ENCODE assay signal across 10 cellular contexts in the genomic region with DNA sequence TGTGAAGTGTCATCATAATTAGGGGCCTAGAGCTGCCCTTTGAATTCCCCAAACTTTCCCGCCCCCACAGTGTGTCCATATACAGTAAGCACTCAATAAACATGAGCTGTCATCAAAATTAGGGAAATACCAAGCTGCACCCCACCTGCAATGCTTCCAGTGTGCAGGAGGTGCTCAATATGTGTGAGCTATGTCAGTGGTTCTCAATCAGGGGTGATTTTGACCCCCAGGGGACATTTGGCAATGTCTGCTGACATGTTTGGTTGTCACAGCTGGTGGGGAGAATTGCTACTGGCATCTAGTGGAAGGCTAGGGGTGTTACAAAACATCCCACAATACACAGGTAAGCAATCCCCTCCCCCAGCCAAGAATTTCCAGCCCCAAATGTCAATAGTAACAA. TPM values are rescaled to one million over a fixed set of nuclear protein-coding genes. Genes with fewer than 3 reads are reported as not detected.
A peak's percentile ranks its signal among the peaks of the same experiment; 100 is the strongest.
DNase-seq lines count a peak whose midpoint lies in the region; ATAC-seq and TF ChIP-seq lines count a peak whose summit lies in the region.
"Had no signal": no experiment of that assay in that cellular context is flagged by ENCODE, and none has a peak within 500 bp of the region (broad histone marks: within the 10 kb centered on the region; RNA-seq: fewer than 3 reads in every experiment).

No MANE protein-coding gene starts in this region.

- intact Hi-C loops in activated T-helper 2 cell treated with anti-CD3 and anti-CD28 coated beads, Interferon-gamma antibody, Interleukin-2, Interleukin-4, amounts not matched to agents 10 μg/mL and 5 μg/mL and 100 μg/mL, durations not matched to agents 14 hours and 24 hours and 36 hours (cut with micrococcal nuclease) = no loop called here

- H3K4me1 ChIP-seq in HEK293 (ENCODE audit: control insufficient read depth, insufficient read depth, low read length) = no peaks in the 10 kb centered on the region
- no peaks in the 10 kb centered on the region for H3K4me1 ChIP-seq in hepatocyte (ENCODE audit: insufficient read depth)

- no peak overlapping the region for H3K4me3 ChIP-seq in HEK293 (ENCODE audit: low read depth, low read length)
- H3K4me3 ChIP-seq in hepatocyte = no peak overlapping the region

- POLR2A ChIA-PET in activated CD4-positive, alpha-beta T cell treated with anti-CD3 and anti-CD28 coated beads, Interleukin-2, amount 10 ng/mL, durations not matched to agents 7 days and 5 days (lab: Charles Lee) = no interaction called here
- POLR2A ChIA-PET in HEK293 (lab: Yijun Ruan, JAX) = no interaction called here
- POLR2A ChIA-PET in naive thymus-derived CD8-positive, alpha-beta T cell (lab: Charles Lee) = interaction anchor here (0.5 to 1.3 kb wide), 3 partner anchors 20 to 73 kb away, joined by 3 to 4 read pairs (median 3); no protein-coding TSS in a partner anchor

- H3K36me3 ChIP-seq in HEK293 (ENCODE audit: control insufficient read depth in 2 of 2, insufficient read depth in 1 of 2, low read length in 2 of 2) (no peaks in the 10 kb centered on the region), hepatocyte (replicated peaks; ENCODE audit: insufficient read depth, low read depth) (no peaks in the 10 kb centered on the region)

- no peaks in the 10 kb centered on the region for H3K9me3 Mint-ChIP-seq in activated CD4-positive, alpha-beta T cell treated with anti-CD3 and anti-CD28 coated beads, Interleukin-2, amount 10 ng/mL, durations not matched to agents 7 days and 5 days
- no peaks in the 10 kb centered on the region for H3K9me3 Mint-ChIP-seq in activated T-helper 2 cell treated with anti-CD3 and anti-CD28 coated beads, Interferon-gamma antibody, Interleukin-2, Interleukin-4, amounts not matched to agents 10 μg/mL and 5 μg/mL and 100 μg/mL, durations not matched to agents 14 hours and 24 hours and 36 hours
- H3K9me3 Mint-ChIP-seq in naive thymus-derived CD8-positive, alpha-beta T cell = no peaks in the 10 kb centered on the region

- ATAC-seq in naive thymus-derived CD8-positive, alpha-beta T cell = peak; percentile 28 to 46

- no peak overlapping the region for H3K4me2 ChIP-seq in hepatocyte

- WGBS in hepatocyte (ENCODE audit: low lambda C conversion rate, missing lambda C conversion rate) = 63% methylated on average over 1 of the region's 1 CpG

- peak overlapping the region; percentile 78 for H3K4me3 Mint-ChIP-seq in activated CD4-positive, alpha-beta T cell treated with anti-CD3 and anti-CD28 coated beads, Interleukin-2, amount 10 ng/mL, durations not matched to agents 7 days and 5 days
- H3K4me3 Mint-ChIP-seq in activated T-helper 2 cell treated with anti-CD3 and anti-CD28 coated beads, Interferon-gamma antibody, Interleukin-2, Interleukin-4, amounts not matched to agents 10 μg/mL and 5 μg/mL and 100 μg/mL, durations not matched to agents 14 hours and 24 hours and 36 hours (ENCODE audit: low read depth) = peak overlapping the region; percentile 70
- H3K4me3 Mint-ChIP-seq in naive thymus-derived CD8-positive, alpha-beta T cell = peak overlapping the region; percentile 76 to 86 (median 82)

- CTCF ChIA-PET in activated CD4-positive, alpha-beta T cell treated with anti-CD3 and anti-CD28 coated beads, Interleukin-2, amount 10 ng/mL, durations not matched to agents 7 days and 5 days (lab: Charles Lee) = interaction anchor here (1.1 kb wide), 1 partner anchor 16 kb away, joined by 4 read pairs; no protein-coding TSS in a partner anchor
- CTCF ChIA-PET in HEK293 (lab: Yijun Ruan, JAX) = interaction anchor here (0.6 to 1.3 kb wide), 3 partner anchors 88 to 105 kb away, joined by 3 to 4 read pairs (median 3); no protein-coding TSS in a partner anchor

- peaks cover 10% of the 10 kb centered on the region for H3K36me3 Mint-ChIP-seq in activated CD4-positive, alpha-beta T cell treated with anti-CD3 and anti-CD28 coated beads, Interleukin-2, amount 10 ng/mL, durations not matched to agents 7 days and 5 days (ENCODE audit: low read depth)
- H3K36me3 Mint-ChIP-seq in activated T-helper 2 cell treated with anti-CD3 and anti-CD28 coated beads, Interferon-gamma antibody, Interleukin-2, Interleukin-4, amounts not matched to agents 10 μg/mL and 5 μg/mL and 100 μg/mL, durations not matched to agents 14 hours and 24 hours and 36 hours (ENCODE audit: low read depth) = peaks cover 8% of the 10 kb centered on the region
- peaks cover 0 to 2% (median 0%) of the 10 kb centered on the region in 3 donors for H3K36me3 Mint-ChIP-seq in naive thymus-derived CD8-positive, alpha-beta T cell

- peak overlapping the region; percentile 93 for H3K27ac Mint-ChIP-seq in activated CD4-positive, alpha-beta T cell treated with anti-CD3 and anti-CD28 coated beads, Interleukin-2, amount 10 ng/mL, durations not matched to agents 7 days and 5 days
- peak overlapping the region; percentile 55 for H3K27ac Mint-ChIP-seq in activated T-helper 2 cell treated with anti-CD3 and anti-CD28 coated beads, Interferon-gamma antibody, Interleukin-2, Interleukin-4, amounts not matched to agents 10 μg/mL and 5 μg/mL and 100 μg/mL, durations not matched to agents 14 hours and 24 hours and 36 hours
- peak overlapping the region in 9 of 10 donors; percentile 29 to 94 (median 80) for H3K27ac Mint-ChIP-seq in naive thymus-derived CD8-positive, alpha-beta T cell

- H3K27me3 Mint-ChIP-seq in activated CD4-positive, alpha-beta T cell treated with anti-CD3 and anti-CD28 coated beads, Interleukin-2, amount 10 ng/mL, durations not matched to agents 7 days and 5 days = no peaks in the 10 kb centered on the region
- H3K27me3 Mint-ChIP-seq in activated T-helper 2 cell treated with anti-CD3 and anti-CD28 coated beads, Interferon-gamma antibody, Interleukin-2, Interleukin-4, amounts not matched to agents 10 μg/mL and 5 μg/mL and 100 μg/mL, durations not matched to agents 14 hours and 24 hours and 36 hours (ENCODE audit: low read depth) = peaks cover 3% of the 10 kb centered on the region
- H3K27me3 Mint-ChIP-seq in naive thymus-derived CD8-positive, alpha-beta T cell = no peaks in the 10 kb centered on the region

- no peaks in the 10 kb centered on the region for H4K20me1 ChIP-seq in hepatocyte (ENCODE audit: insufficient read depth, poor library complexity, severe bottlenecking)

- no peak overlapping the region for H2AFZ ChIP-seq in hepatocyte

- H3K27ac ChIP-seq in HEK293 (ENCODE audit: extremely low read depth, low read depth, low read length) = no peak overlapping the region
- no peak overlapping the region for H3K27ac ChIP-seq in hepatocyte

- DNase-seq in activated CD4-positive, alpha-beta T cell treated with anti-CD3 and anti-CD28 coated beads, Interleukin-2, amount 10 ng/mL, durations not matched to agents 7 days and 5 days = peak; percentile 33
- no peak for DNase-seq in activated CD4-positive, alpha-beta T cell treated with anti-CD3 and anti-CD28 coated beads, Interleukin-2, amount 50 U/mL, for 48 hours
- no peak for DNase-seq in activated T-helper 2 cell treated with anti-CD3 and anti-CD28 coated beads, Interferon-gamma antibody, Interleukin-2, Interleukin-4, amounts not matched to agents 10 μg/mL and 5 μg/mL and 100 μg/mL, durations not matched to agents 14 hours and 24 hours and 36 hours (ENCODE audit: low spot score)
- peak in 1 of 10 donors; percentile 30 for DNase-seq in naive thymus-derived CD8-positive, alpha-beta T cell
- no peak for DNase-seq in NCI-H2029 treated with DMSO at 0.1 percent for 48 hours (lab: John Stamatoyannopoulos, UW)
- no peak for DNase-seq in hepatocyte (ENCODE audit: low spot score)
- no peak for DNase-seq in COLO668 (lab: John Stamatoyannopoulos, UW; ENCODE audit: unreplicated experiment)
- DNase-seq: activated effector memory CD4-positive, alpha-beta T cell treated with Interleukin-2 at 50 U/mL for 16 hours; NCI-H345 had no signal

- H3K9me3 ChIP-seq in HEK293 (ENCODE audit: control insufficient read depth, insufficient read depth, low read depth, low read length) = no peaks in the 10 kb centered on the region
- no peaks in the 10 kb centered on the region for H3K9me3 ChIP-seq in hepatocyte (ENCODE audit: low read depth)

- H3K27me3 ChIP-seq in hepatocyte = no peaks in the 10 kb centered on the region

- TF ChIP-seq CTCF in HEK293 (tag by site-specific recombination; IDR thresholded peaks at IDR 0.05) = no peak
- TF ChIP-seq CTCF in hepatocyte (IDR thresholded peaks at IDR 0.05; ENCODE audit: poor library complexity) = no peak

- peaks cover 25% of the 10 kb centered on the region for H3K4me1 Mint-ChIP-seq in activated CD4-positive, alpha-beta T cell treated with anti-CD3 and anti-CD28 coated beads, Interleukin-2, amount 10 ng/mL, durations not matched to agents 7 days and 5 days
- H3K4me1 Mint-ChIP-seq in activated T-helper 2 cell treated with anti-CD3 and anti-CD28 coated beads, Interferon-gamma antibody, Interleukin-2, Interleukin-4, amounts not matched to agents 10 μg/mL and 5 μg/mL and 100 μg/mL, durations not matched to agents 14 hours and 24 hours and 36 hours (ENCODE audit: low read depth) = peaks cover 12% of the 10 kb centered on the region
- H3K4me1 Mint-ChIP-seq in naive thymus-derived CD8-positive, alpha-beta T cell = peaks cover 9 to 34% (median 25%) of the 10 kb centered on the region in 4 donors

- H3K79me2 ChIP-seq in hepatocyte = no peaks in the 10 kb centered on the region

- no peaks in the 10 kb centered on the region for H3K9me2 ChIP-seq in hepatocyte (replicated peaks; ENCODE audit: insufficient read depth)

RNA-seq across cellular contexts. Expression of a gene that starts 0.8 kb away (rescaled TPM):
- total RNA-seq in activated CD4-positive, alpha-beta T cell treated with anti-CD3 and anti-CD28 coated beads, Interleukin-2, amount 10 ng/mL, durations not matched to agents 7 days and 5 days = 10 to 100 TPM; 25.9 to 45.1 TPM
- 3.0 and 3.3 TPM in 2 replicates for total RNA-seq in activated T-helper 2 cell treated with anti-CD3 and anti-CD28 coated beads, Interferon-gamma antibody, Interleukin-2, Interleukin-4, amounts not matched to agents 10 μg/mL and 5 μg/mL and 100 μg/mL, durations not matched to agents 14 hours and 24 hours and 36 hours
- total RNA-seq in naive thymus-derived CD8-positive, alpha-beta T cell = 10 to 100 TPM; 16.9 to 19.5 TPM
- 10 to 100 TPM in 2 of 3 donors, 1 to 10 TPM in 1; 5.4 to 12.7 (median 10.3) TPM for polyA plus RNA-seq in naive thymus-derived CD8-positive, alpha-beta T cell
- total RNA-seq in hepatocyte = 0.23 TPM in 1 of 2 replicates, not detected in the other
- 0.17 and 0.58 TPM in 2 replicates for polyA plus RNA-seq in hepatocyte

RNA-seq across cellular contexts. Expression of a gene that starts 9.3 kb away (rescaled TPM):
- total RNA-seq in activated CD4-positive, alpha-beta T cell treated with anti-CD3 and anti-CD28 coated beads, Interleukin-2, amount 10 ng/mL, durations not matched to agents 7 days and 5 days = under 1 TPM; 0.35 TPM
- 0.21 TPM in 2 replicates for total RNA-seq in activated T-helper 2 cell treated with anti-CD3 and anti-CD28 coated beads, Interferon-gamma antibody, Interleukin-2, Interleukin-4, amounts not matched to agents 10 μg/mL and 5 μg/mL and 100 μg/mL, durations not matched to agents 14 hours and 24 hours and 36 hours
- 1 to 10 TPM in 1 of 2 experiments, under 1 TPM in 1; 0.47 to 1.2 TPM for total RNA-seq in naive thymus-derived CD8-positive, alpha-beta T cell
- polyA plus RNA-seq in naive thymus-derived CD8-positive, alpha-beta T cell = 1 to 10 TPM in 1 of 3 donors, under 1 TPM in 2; 0.30 to 1.3 (median 0.95) TPM
- 0.43 and 1.2 TPM in 2 replicates for total RNA-seq in hepatocyte
- polyA plus RNA-seq in hepatocyte = 3.7 and 4.6 TPM in 2 replicates

RNA-seq across cellular contexts. Expression of a gene that starts 21.4 kb away (rescaled TPM):
- 10 to 100 TPM; 56.4 to 61.1 TPM for total RNA-seq in activated CD4-positive, alpha-beta T cell treated with anti-CD3 and anti-CD28 coated beads, Interleukin-2, amount 10 ng/mL, durations not matched to agents 7 days and 5 days
- total RNA-seq in activated T-helper 2 cell treated with anti-CD3 and anti-CD28 coated beads, Interferon-gamma antibody, Interleukin-2, Interleukin-4, amounts not matched to agents 10 μg/mL and 5 μg/mL and 100 μg/mL, durations not matched to agents 14 hours and 24 hours and 36 hours = 108 and 110 TPM in 2 replicates
- total RNA-seq in naive thymus-derived CD8-positive, alpha-beta T cell = 10 to 100 TPM; 32.3 to 36.4 TPM
- 10 to 100 TPM; 15.2 to 19.1 (median 17.2) TPM for polyA plus RNA-seq in naive thymus-derived CD8-positive, alpha-beta T cell
- 19.8 and 24.4 TPM in 2 replicates for total RNA-seq in hepatocyte
- polyA plus RNA-seq in hepatocyte = 29.6 and 32.0 TPM in 2 replicates

RNA-seq across cellular contexts. Expression of a gene that starts 30.0 kb away (rescaled TPM):
- total RNA-seq in activated CD4-positive, alpha-beta T cell treated with anti-CD3 and anti-CD28 coated beads, Interleukin-2, amount 10 ng/mL, durations not matched to agents 7 days and 5 days = 100 to 1,000 TPM; 181 to 187 TPM
- total RNA-seq in activated T-helper 2 cell treated with anti-CD3 and anti-CD28 coated beads, Interferon-gamma antibody, Interleukin-2, Interleukin-4, amounts not matched to agents 10 μg/mL and 5 μg/mL and 100 μg/mL, durations not matched to agents 14 hours and 24 hours and 36 hours = 204 and 208 TPM in 2 replicates
- total RNA-seq in naive thymus-derived CD8-positive, alpha-beta T cell = 100 to 1,000 TPM; 215 to 217 TPM
- 100 to 1,000 TPM; 383 to 458 (median 390) TPM for polyA plus RNA-seq in naive thymus-derived CD8-positive, alpha-beta T cell
- 96.1 and 111 TPM in 2 replicates for total RNA-seq in hepatocyte
- polyA plus RNA-seq in hepatocyte = 130 and 141 TPM in 2 replicates

RNA-seq across cellular contexts. Expression of a gene that starts 46.7 kb away (rescaled TPM):
- 10 to 100 TPM; 81.7 to 97.1 TPM for total RNA-seq in activated CD4-positive, alpha-beta T cell treated with anti-CD3 and anti-CD28 coated beads, Interleukin-2, amount 10 ng/mL, durations not matched to agents 7 days and 5 days
- 76.5 and 77.1 TPM in 2 replicates for total RNA-seq in activated T-helper 2 cell treated with anti-CD3 and anti-CD28 coated beads, Interferon-gamma antibody, Interleukin-2, Interleukin-4, amounts not matched to agents 10 μg/mL and 5 μg/mL and 100 μg/mL, durations not matched to agents 14 hours and 24 hours and 36 hours
- 10 to 100 TPM; 31.3 to 37.4 TPM for total RNA-seq in naive thymus-derived CD8-positive, alpha-beta T cell
- polyA plus RNA-seq in naive thymus-derived CD8-positive, alpha-beta T cell = 10 to 100 TPM; 49.9 to 75.5 (median 59.6) TPM
- total RNA-seq in hepatocyte = 669 and 671 TPM in 2 replicates
- 4,849 and 5,452 TPM in 2 replicates for polyA plus RNA-seq in hepatocyte
